In genomic region chr9:73919712-73920111, GRCh38 we compare ENCODE assay signal across 8 cellular contexts.
"Had no signal": no experiment of that assay in that cellular context is flagged by ENCODE, and none has a peak within 500 bp of the region (broad histone marks: within the 10 kb centered on the region; RNA-seq: fewer than 3 reads in every experiment).

No MANE protein-coding gene starts in this region.

- ATAC-seq: GM12878 had no signal

- FAIRE-seq: G401.6, GM12878, GM12891, GM12892, GM18507, GM19239 had no signal

- H3K4me3 ChIP-seq: GM12878 had no signal

- DNase-seq: GDM1, GF-D8 had no signal
